In the genomic region with DNA sequence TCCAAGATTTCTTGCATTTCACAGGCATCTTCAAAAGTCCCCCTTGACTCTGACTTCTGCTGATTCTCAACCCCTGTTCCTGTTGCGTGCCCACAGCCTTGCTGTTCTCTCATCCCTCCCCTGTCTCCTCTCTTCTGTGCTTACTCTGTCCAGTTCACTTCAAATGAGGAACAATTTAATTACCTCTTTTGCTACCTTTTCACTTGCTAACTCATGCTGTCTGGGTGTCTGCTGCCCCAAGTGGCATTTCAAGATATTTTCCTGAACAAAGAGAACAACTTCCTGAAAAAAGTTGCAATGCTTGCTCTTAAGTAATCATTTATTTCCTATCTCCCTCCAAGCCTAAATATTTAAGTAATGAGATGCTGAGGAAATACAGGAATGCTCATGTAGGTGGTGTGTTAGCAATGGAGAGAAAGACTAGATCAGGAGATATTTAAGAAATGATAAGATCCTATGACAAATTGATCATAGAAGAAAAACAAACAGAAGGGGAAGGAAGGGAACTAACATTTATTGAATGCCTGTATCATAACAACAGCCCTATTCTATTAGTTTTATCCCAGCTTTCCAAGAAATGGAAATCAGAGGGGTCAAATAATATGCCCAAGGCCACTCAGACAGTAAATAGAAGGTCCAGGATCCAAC, we compare ENCODE assay signal across 9 cellular contexts. TPM values are rescaled to one million over a fixed set of nuclear protein-coding genes. Genes with fewer than 3 reads are reported as not detected.
DNase-seq lines count a peak whose midpoint lies in the region; FAIRE-seq and TF ChIP-seq lines count a peak whose summit lies in the region.
"Had no signal": no experiment of that assay in that cellular context is flagged by ENCODE, and none has a peak within 500 bp of the region (broad histone marks: within the 10 kb centered on the region; RNA-seq: fewer than 3 reads in every experiment).

No MANE protein-coding gene starts in this region.

- DNase-seq in AG09309 (ENCODE audit: low read depth) (no peak), GM18507 (ENCODE audit: extremely low spot score, insufficient read length, low read depth) (no peak), PC-9 (no peak), globus pallidus (ENCODE audit: low spot score) (peak; percentile 7), glomerular visceral epithelial cell (ENCODE audit: extremely low spot score) (no peak), retina (no peak)
- no peak for DNase-seq in activated T-helper 1 cell treated with anti-CD3 and anti-CD28 coated beads, Interleukin-12 subunit alpha, Interleukin-12 subunit beta, Interleukin-2, Interleukin-4 antibody, amounts not matched to agents 30 ng/mL and 10 ng/mL and 1 ng/mL, durations not matched to agents 14 hours and 24 hours and 36 hours (ENCODE audit: low spot score)
- no peak for DNase-seq in central memory CD4-positive, alpha-beta T cell
- DNase-seq: stomach had no signal

- no peaks in the 10 kb centered on the region; the same call in 1 of the 2 replicates for H3K9me3 ChIP-seq in PC-9 (ENCODE audit: insufficient read depth, low read depth)
- H3K9me3 ChIP-seq: stomach had no signal

- no peak overlapping the region for H3K4me2 ChIP-seq in PC-9

- no peak overlapping the region for H3K4me3 ChIP-seq in AG09309 (ENCODE audit: control insufficient read depth, low read depth, low read length)
- no peak overlapping the region for H3K4me3 ChIP-seq in PC-9
- H3K4me3 ChIP-seq: stomach had no signal

- peaks cover 60% of the 10 kb centered on the region for H3K27me3 ChIP-seq in PC-9 (ENCODE audit: insufficient read depth, low read depth)

- no peaks in the 10 kb centered on the region for H3K36me3 Mint-ChIP-seq in activated T-helper 1 cell treated with anti-CD3 and anti-CD28 coated beads, Interleukin-12 subunit alpha, Interleukin-12 subunit beta, Interleukin-2, Interleukin-4 antibody, amounts not matched to agents 30 ng/mL and 10 ng/mL and 1 ng/mL, durations not matched to agents 14 hours and 24 hours and 36 hours (ENCODE audit: low read depth)

- no peaks in the 10 kb centered on the region for H4K20me1 ChIP-seq in PC-9 (ENCODE audit: insufficient read depth)

- H2AFZ ChIP-seq in PC-9, result no peak overlapping the region

- intact Hi-C loops in PC-9 (cut with micrococcal nuclease; ENCODE audit: unreplicated experiment), result no loop called here
- intact Hi-C loops in activated T-helper 1 cell treated with anti-CD3 and anti-CD28 coated beads, Interleukin-12 subunit alpha, Interleukin-12 subunit beta, Interleukin-2, Interleukin-4 antibody, amounts not matched to agents 30 ng/mL and 10 ng/mL and 1 ng/mL, durations not matched to agents 14 hours and 24 hours and 36 hours (cut with micrococcal nuclease), result no loop called here

- TF ChIP-seq CTCF in AG09309 (IDR thresholded peaks at IDR 0.05; ENCODE audit: control insufficient read depth, insufficient read depth, low read depth, low read length, missing control alignments) (peak; percentile 12), PC-9 (conservative IDR thresholded peaks at IDR 0.05) (peak; percentile 59)

- no peak overlapping the region for H3K27ac Mint-ChIP-seq in activated T-helper 1 cell treated with anti-CD3 and anti-CD28 coated beads, Interleukin-12 subunit alpha, Interleukin-12 subunit beta, Interleukin-2, Interleukin-4 antibody, amounts not matched to agents 30 ng/mL and 10 ng/mL and 1 ng/mL, durations not matched to agents 14 hours and 24 hours and 36 hours

- H3K4me1 ChIP-seq in PC-9 (replicated peaks; ENCODE audit: insufficient read depth), result no peaks in the 10 kb centered on the region

- H3K27me3 Mint-ChIP-seq in activated T-helper 1 cell treated with anti-CD3 and anti-CD28 coated beads, Interleukin-12 subunit alpha, Interleukin-12 subunit beta, Interleukin-2, Interleukin-4 antibody, amounts not matched to agents 30 ng/mL and 10 ng/mL and 1 ng/mL, durations not matched to agents 14 hours and 24 hours and 36 hours (ENCODE audit: insufficient read depth), result peaks cover 22% of the 10 kb centered on the region

- H3K9me3 Mint-ChIP-seq in activated T-helper 1 cell treated with anti-CD3 and anti-CD28 coated beads, Interleukin-12 subunit alpha, Interleukin-12 subunit beta, Interleukin-2, Interleukin-4 antibody, amounts not matched to agents 30 ng/mL and 10 ng/mL and 1 ng/mL, durations not matched to agents 14 hours and 24 hours and 36 hours, result no peaks in the 10 kb centered on the region

- H3K9me2 ChIP-seq in PC-9 (ENCODE audit: insufficient read depth), result no peaks in the 10 kb centered on the region

- no TSS peak for BruUV-seq in PC-9 (replicated peaks; lab: Mats Ljungman, UMichigan)

- H3K79me2 ChIP-seq in PC-9 (ENCODE audit: low read depth), result no peaks in the 10 kb centered on the region

- FAIRE-seq in GM18507 (lab: Jason Lieb, UNC), result peak; percentile 77

- no peaks in the 10 kb centered on the region for H3K4me1 Mint-ChIP-seq in activated T-helper 1 cell treated with anti-CD3 and anti-CD28 coated beads, Interleukin-12 subunit alpha, Interleukin-12 subunit beta, Interleukin-2, Interleukin-4 antibody, amounts not matched to agents 30 ng/mL and 10 ng/mL and 1 ng/mL, durations not matched to agents 14 hours and 24 hours and 36 hours (ENCODE audit: low read depth)

- H3K27ac ChIP-seq in PC-9, result no peak overlapping the region
- H3K27ac ChIP-seq: stomach had no signal

- CTCF ChIA-PET in PC-9 (lab: Charles Lee), result no interaction called here

- no peaks in the 10 kb centered on the region for H3F3A ChIP-seq in PC-9 (ENCODE audit: insufficient read depth, low read depth)

- POLR2A ChIA-PET in PC-9 (lab: Charles Lee; ENCODE audit: unreplicated experiment), result no interaction called here

- no peaks in the 10 kb centered on the region for H3K36me3 ChIP-seq in PC-9 (ENCODE audit: low read depth)
- H3K36me3 ChIP-seq: stomach had no signal

- no peak overlapping the region for H3K4me3 Mint-ChIP-seq in activated T-helper 1 cell treated with anti-CD3 and anti-CD28 coated beads, Interleukin-12 subunit alpha, Interleukin-12 subunit beta, Interleukin-2, Interleukin-4 antibody, amounts not matched to agents 30 ng/mL and 10 ng/mL and 1 ng/mL, durations not matched to agents 14 hours and 24 hours and 36 hours

RNA-seq across cellular contexts. Expression of a gene that starts 42.2 kb away (rescaled TPM):
- not detected in 2 replicates for total RNA-seq in PC-9 (2021)
- 0.08 and 0.12 TPM in 2 replicates for total RNA-seq in activated T-helper 1 cell treated with anti-CD3 and anti-CD28 coated beads, Interleukin-12 subunit alpha, Interleukin-12 subunit beta, Interleukin-2, Interleukin-4 antibody, amounts not matched to agents 30 ng/mL and 10 ng/mL and 1 ng/mL, durations not matched to agents 14 hours and 24 hours and 36 hours
